ENCODE assay signal across 8 cellular contexts in genomic region chr15:51649659-51650521, GRCh38. TPM values are rescaled to one million over a fixed set of nuclear protein-coding genes. Genes with fewer than 3 reads are reported as not detected.
DNase-seq lines count a peak whose midpoint lies in the region; ATAC-seq and TF ChIP-seq lines count a peak whose summit lies in the region.

No MANE protein-coding gene starts in this region.

- peak; percentile 72 for DNase-seq in A172 (ENCODE audit: low spot score)
- DNase-seq in GM10266 (ENCODE audit: extremely low spot score) = peak; percentile 65
- peak; percentile 62 for DNase-seq in HT1080 (ENCODE audit: low read depth)
- peak; percentile 72 for DNase-seq in NCI-H774 (lab: John Stamatoyannopoulos, UW)
- DNase-seq in activated CD8-positive, alpha-beta T cell treated with anti-CD3 and anti-CD28 coated beads for 36 hours = peak; percentile 52
- DNase-seq in fibroblast of mammary gland (ENCODE audit: low read depth) = peak; percentile 83
- no peak for DNase-seq in cortex of kidney (lab: John Stamatoyannopoulos, UW)

- H3K4me3 Mint-ChIP-seq in activated CD8-positive, alpha-beta T cell treated with anti-CD3 and anti-CD28 coated beads for 36 hours = no peak overlapping the region
- H3K4me3 Mint-ChIP-seq in nephron = no peak overlapping the region

- intact Hi-C loops in activated CD8-positive, alpha-beta T cell treated with anti-CD3 and anti-CD28 coated beads for 36 hours (cut with micrococcal nuclease) = loop anchor here (1.0 to 5.0 kb wide), 2 partner anchors 87 to 126 kb away; partner anchors contain the start of gene LYSMD2

- no peaks in the 10 kb centered on the region for H3K27me3 Mint-ChIP-seq in activated CD8-positive, alpha-beta T cell treated with anti-CD3 and anti-CD28 coated beads for 36 hours
- peaks cover 6% of the 10 kb centered on the region for H3K27me3 Mint-ChIP-seq in nephron (ENCODE audit: low read depth)

- H3K4me1 Mint-ChIP-seq in activated CD8-positive, alpha-beta T cell treated with anti-CD3 and anti-CD28 coated beads for 36 hours (ENCODE audit: low read depth) = no peaks in the 10 kb centered on the region
- no peaks in the 10 kb centered on the region for H3K4me1 Mint-ChIP-seq in nephron

- H3K36me3 Mint-ChIP-seq in activated CD8-positive, alpha-beta T cell treated with anti-CD3 and anti-CD28 coated beads for 36 hours (ENCODE audit: low read depth) = no peaks in the 10 kb centered on the region
- no peaks in the 10 kb centered on the region for H3K36me3 Mint-ChIP-seq in nephron (ENCODE audit: low read depth)

- H3K27ac Mint-ChIP-seq in activated CD8-positive, alpha-beta T cell treated with anti-CD3 and anti-CD28 coated beads for 36 hours = no peak overlapping the region
- no peak overlapping the region for H3K27ac Mint-ChIP-seq in nephron

- peak; percentile 84 for ATAC-seq in activated CD8-positive, alpha-beta T cell treated with anti-CD3 and anti-CD28 coated beads for 36 hours

- POLR2A ChIA-PET in activated CD8-positive, alpha-beta T cell treated with anti-CD3 and anti-CD28 coated beads for 36 hours (lab: Charles Lee) = interaction anchor here (0.9 to 2.0 kb wide), 2 partner anchors 127 to 574 kb away, joined by 3 to 7 read pairs; no protein-coding TSS in a partner anchor

- no peak overlapping the region for H3K4me3 ChIP-seq in fibroblast of mammary gland (ENCODE audit: control insufficient read depth, low read depth, low read length)

- CTCF ChIA-PET in activated CD8-positive, alpha-beta T cell treated with anti-CD3 and anti-CD28 coated beads for 36 hours (lab: Charles Lee) = interaction anchor here (0.6 to 4.5 kb wide), 51 partner anchors 8 to 559 kb away, joined by 3 to 168 read pairs (median 4); partner anchors contain the start of gene LYSMD2

- H3K9me3 Mint-ChIP-seq in activated CD8-positive, alpha-beta T cell treated with anti-CD3 and anti-CD28 coated beads for 36 hours = no peaks in the 10 kb centered on the region
- H3K9me3 Mint-ChIP-seq in nephron = no peaks in the 10 kb centered on the region

- TF ChIP-seq CTCF in GM10266 (IDR thresholded peaks at IDR 0.05; ENCODE audit: control insufficient read depth, insufficient read depth, low read depth, missing control alignments) (peak; percentile 82), fibroblast of mammary gland (conservative IDR thresholded peaks at IDR 0.05; ENCODE audit: control insufficient read depth, insufficient read depth, low read depth, low read length) (peak; percentile 84), nephron (IDR thresholded peaks at IDR 0.05; ENCODE audit: unreplicated experiment in 3 of 3) (peak; percentile 75 to 87 (median 79))
- peak; percentile 90 for TF ChIP-seq CTCF in activated CD8-positive, alpha-beta T cell treated with anti-CD3 and anti-CD28 coated beads for 36 hours (IDR thresholded peaks at IDR 0.05)

RNA-seq across cellular contexts. Expression of gene DMXL2, which starts 27.3 kb away (rescaled TPM):
- 19.7 and 23.4 TPM in 2 replicates for total RNA-seq in A172 (2014; rRNA removed; shearing (Covaris generic))
- total RNA-seq in HT1080 (2014; rRNA removed; shearing (Covaris generic)) = 9.6 and 10.7 TPM in 2 replicates
- polyA plus RNA-seq in HT1080 (2015; cell fraction: cytosol; rRNA removed) = 5.1 and 6.8 TPM in 2 replicates
- 97.8 and 108 TPM in 2 replicates for polyA plus RNA-seq in HT1080 (2015; cell fraction: nucleus; rRNA removed)
- 1 to 10 TPM; 4.2 to 4.8 TPM for total RNA-seq in activated CD8-positive, alpha-beta T cell treated with anti-CD3 and anti-CD28 coated beads for 36 hours

RNA-seq across cellular contexts. Expression of gene SCG3, which starts 31.4 kb away (rescaled TPM):
- total RNA-seq in A172 (2014; rRNA removed; shearing (Covaris generic)) = not detected in 2 replicates
- not detected in 2 replicates for total RNA-seq in HT1080 (2014; rRNA removed; shearing (Covaris generic))
- not detected in 2 replicates for polyA plus RNA-seq in HT1080 (2015; cell fraction: cytosol; rRNA removed)
- not detected in 2 replicates for polyA plus RNA-seq in HT1080 (2015; cell fraction: nucleus; rRNA removed)
- total RNA-seq in activated CD8-positive, alpha-beta T cell treated with anti-CD3 and anti-CD28 coated beads for 36 hours = not detected
